35 cellular contexts compared by ENCODE assay signal in the genomic region with DNA sequence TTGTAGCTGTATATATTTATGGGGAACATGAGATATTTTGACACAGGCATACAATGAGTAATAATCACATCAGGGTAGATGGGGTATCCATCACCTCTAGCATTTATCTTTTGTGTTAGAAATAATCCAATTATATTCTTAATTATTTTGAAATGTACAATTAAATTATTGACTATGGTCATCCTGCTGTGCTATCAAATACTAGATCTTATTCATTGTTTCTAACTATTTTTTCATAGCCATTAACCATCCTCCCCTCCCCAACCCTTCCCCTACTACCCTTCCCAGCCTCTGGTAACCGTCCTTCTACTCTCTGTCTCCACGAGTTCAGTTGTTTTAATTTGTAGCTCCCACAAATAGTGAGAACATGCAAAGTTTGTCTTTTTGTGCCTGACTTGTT. TPM values are rescaled to one million over a fixed set of nuclear protein-coding genes. Genes with fewer than 3 reads are reported as not detected.
"Had no signal": no experiment of that assay in that cellular context is flagged by ENCODE, and none has a peak within 500 bp of the region (broad histone marks: within the 10 kb centered on the region; RNA-seq: fewer than 3 reads in every experiment).

No MANE protein-coding gene starts in this region.

- FAIRE-seq: pancreas had no signal

- H3K27ac ChIP-seq: neutrophil, pancreas, psoas muscle, skin epidermis, spleen, suprapubic skin, testis, tibial artery, transverse colon, upper lobe of right lung, uterus had no signal

- H3K4me1 ChIP-seq: psoas muscle, suprapubic skin, testis, tibial artery, upper lobe of right lung, uterus had no signal

- H3K36me3 ChIP-seq: uterus had no signal

- H3K9me3 ChIP-seq: neutrophil, pancreas, psoas muscle, spleen, suprapubic skin, testis, tibial artery, transverse colon, upper lobe of right lung, uterus had no signal

- H3K27me3 Mint-ChIP-seq: naive thymus-derived CD8-positive, alpha-beta T cell; natural killer cell treated with Interleukin-12 subunit alpha and Interleukin-12 subunit beta and Interleukin-15 and Interleukin-18, amount 100 ng/mL, for 72 hours; stimulated activated memory B cell treated with anti-CD40 and anti-IgM and Interleukin-4, amounts not matched to agents 10 μg/mL and 1 μg/mL and 100 μg/mL, for 72 hours; stimulated activated naive CD8-positive, alpha-beta T cell treated with anti-CD3 and anti-CD28 coated beads, Interleukin-15, amount 100 ng/mL, for 72 hours; type B pancreatic cell had no signal

- DNase-seq: naive thymus-derived CD8-positive, alpha-beta T cell; nephron progenitor cell; nucleus accumbens; pancreas; psoas muscle; right cardiac atrium; spleen; stimulated activated CD4-positive, alpha-beta T cell treated with anti-CD3 and anti-CD28 coated beads, Interleukin-12 subunit alpha, Interleukin-12 subunit beta, amount 100 ng/mL, for 4 hours; stimulated activated CD4-positive, alpha-beta T cell treated with anti-CD3 and anti-CD28 coated beads, Interleukin-1b, Interleukin-23, amount 100 ng/mL, for 48 hours; stimulated activated CD4-positive, alpha-beta T cell treated with anti-CD3 and anti-CD28 coated beads, Interleukin-4, amount 100 ng/mL, for 1 hour; stimulated activated CD4-positive, alpha-beta T cell treated with anti-CD3 and anti-CD28 coated beads, Interleukin-4, amount 100 ng/mL, for 4 hours; stimulated activated CD8-positive, alpha-beta memory T cell treated with anti-CD3 and anti-CD28 coated beads, Interleukin-4, amount 100 ng/mL, for 48 hours; stimulated activated naive CD4-positive, alpha-beta T cell; stimulated activated naive CD8-positive, alpha-beta T cell treated with anti-CD3 and anti-CD28 coated beads, Interleukin-15, amount 100 ng/mL, for 72 hours; stimulated activated naive CD8-positive, alpha-beta T cell treated with anti-CD3 and anti-CD28 coated beads, Interleukin-15, Interleukin-2, amounts not matched to agents 100 U/mL and 50 U/mL, for 24 hours; substantia nigra; testis; tibial artery; transverse colon; upper lobe of right lung; uterus had no signal

- H3K27ac Mint-ChIP-seq: naive thymus-derived CD8-positive, alpha-beta T cell; nephron progenitor cell; stimulated activated memory B cell treated with anti-CD40 and anti-IgM and Interleukin-4, amounts not matched to agents 10 μg/mL and 1 μg/mL and 100 μg/mL, for 72 hours; type B pancreatic cell had no signal

- H3K27me3 ChIP-seq: neutrophil, pancreas, spleen, suprapubic skin, testis, tibial artery, transverse colon, upper lobe of right lung, uterus had no signal

- H3K4me3 ChIP-seq: pancreas, psoas muscle, skin epidermis, smooth muscle cell, spleen, suprapubic skin, testis, tibial artery, transverse colon, upper lobe of right lung, uterus had no signal

- ATAC-seq: naive thymus-derived CD8-positive, alpha-beta T cell; natural killer cell treated with Interleukin-12 subunit alpha and Interleukin-12 subunit beta and Interleukin-15 and Interleukin-18, amount 100 ng/mL, for 72 hours; pancreas; psoas muscle; right cardiac atrium; sciatic nerve; stimulated activated memory B cell treated with anti-CD40 and anti-IgM and Interleukin-4, amounts not matched to agents 10 μg/mL and 1 μg/mL and 100 μg/mL, for 72 hours; stimulated activated naive CD8-positive, alpha-beta T cell treated with anti-CD3 and anti-CD28 coated beads, Interleukin-15, amount 100 ng/mL, for 72 hours; stimulated activated naive CD8-positive, alpha-beta T cell treated with anti-CD3 and anti-CD28 coated beads, Interleukin-15, Interleukin-2, amounts not matched to agents 100 U/mL and 50 U/mL, for 24 hours; upper lobe of right lung had no signal

- H3K9me3 Mint-ChIP-seq: naive thymus-derived CD8-positive, alpha-beta T cell; natural killer cell treated with Interleukin-12 subunit alpha and Interleukin-12 subunit beta and Interleukin-15 and Interleukin-18, amount 100 ng/mL, for 72 hours; nephron progenitor cell; neural crest cell; stimulated activated memory B cell treated with anti-CD40 and anti-IgM and Interleukin-4, amounts not matched to agents 10 μg/mL and 1 μg/mL and 100 μg/mL, for 72 hours; stimulated activated naive CD8-positive, alpha-beta T cell treated with anti-CD3 and anti-CD28 coated beads, Interleukin-15, amount 100 ng/mL, for 72 hours; type B pancreatic cell had no signal

- H3K4me2 ChIP-seq: smooth muscle cell had no signal

- H3K4me3 Mint-ChIP-seq: naive thymus-derived CD8-positive, alpha-beta T cell; natural killer cell treated with Interleukin-12 subunit alpha and Interleukin-12 subunit beta and Interleukin-15 and Interleukin-18, amount 100 ng/mL, for 72 hours; nephron progenitor cell; neural crest cell; stimulated activated memory B cell treated with anti-CD40 and anti-IgM and Interleukin-4, amounts not matched to agents 10 μg/mL and 1 μg/mL and 100 μg/mL, for 72 hours; stimulated activated naive CD8-positive, alpha-beta T cell treated with anti-CD3 and anti-CD28 coated beads, Interleukin-15, amount 100 ng/mL, for 72 hours; type B pancreatic cell had no signal

RNA-seq across cellular contexts. Expression of gene NKX2-4, which starts 28.5 kb away (rescaled TPM):
- total RNA-seq: naive thymus-derived CD8-positive, alpha-beta T cell; natural killer cell treated with Interleukin-12 subunit alpha and Interleukin-12 subunit beta and Interleukin-15 and Interleukin-18, amount 100 ng/mL, for 72 hours; neural crest cell; omental fat pad; osteocyte; pancreas; posterior vena cava; psoas muscle; renal cortical epithelial cell; right cardiac atrium; sciatic nerve; smooth muscle cell; spleen; suprapubic skin; transverse colon; upper lobe of right lung; urinary bladder; uterus had no signal
- polyA plus RNA-seq: naive thymus-derived CD8-positive, alpha-beta T cell; pancreas; psoas muscle; right cardiac atrium; smooth muscle cell; spleen; urinary bladder had no signal
